Comparison of ENCODE assay signal across 8 cellular contexts in genomic region chr14:103910262-103910935, GRCh38. TPM values are rescaled to one million over a fixed set of nuclear protein-coding genes. Genes with fewer than 3 reads are reported as not detected.
DNase-seq lines count a peak whose midpoint lies in the region; ATAC-seq and TF ChIP-seq lines count a peak whose summit lies in the region.

No MANE protein-coding gene starts in this region.

- TF ChIP-seq CTCF in coronary artery (IDR thresholded peaks at IDR 0.05): peak; percentile 52

- no peaks in the 10 kb centered on the region for H3K9me3 Mint-ChIP-seq in activated CD4-positive, alpha-beta T cell treated with anti-CD3 and anti-CD28 coated beads, Interleukin-2, amount 10 ng/mL, durations not matched to agents 24 days and 14 days

- H3K4me3 Mint-ChIP-seq in activated CD4-positive, alpha-beta T cell treated with anti-CD3 and anti-CD28 coated beads, Interleukin-2, amount 10 ng/mL, durations not matched to agents 24 days and 14 days: peak overlapping the region; percentile 75

- H3K4me1 ChIP-seq in BLaER1 (peaks cover 30% of the 10 kb centered on the region), HAP-1 (no peaks in the 10 kb centered on the region)

- H3K4me1 Mint-ChIP-seq in activated CD4-positive, alpha-beta T cell treated with anti-CD3 and anti-CD28 coated beads, Interleukin-2, amount 10 ng/mL, durations not matched to agents 24 days and 14 days: peaks cover 11% of the 10 kb centered on the region

- H3K4me3 ChIP-seq in BLaER1: no peak overlapping the region
- no peak overlapping the region for H3K4me3 ChIP-seq in HAP-1
- H3K4me3 ChIP-seq in coronary artery: peak overlapping the region; percentile 28

- peak overlapping the region; percentile 35 for H3K27ac Mint-ChIP-seq in activated CD4-positive, alpha-beta T cell treated with anti-CD3 and anti-CD28 coated beads, Interleukin-2, amount 10 ng/mL, durations not matched to agents 24 days and 14 days

- H3K27me3 Mint-ChIP-seq in activated CD4-positive, alpha-beta T cell treated with anti-CD3 and anti-CD28 coated beads, Interleukin-2, amount 10 ng/mL, durations not matched to agents 24 days and 14 days: peaks cover 2% of the 10 kb centered on the region

- no peak for ATAC-seq in GM21576 (IDR thresholded peaks at IDR 0.05; ENCODE audit: unreplicated experiment)

- H3K9me3 ChIP-seq in BLaER1: no peaks in the 10 kb centered on the region
- no peaks in the 10 kb centered on the region for H3K9me3 ChIP-seq in HAP-1

- H3K9ac ChIP-seq in BLaER1: peak overlapping the region; percentile 56; the same call in 1 of the 2 replicates

- H3K27me3 ChIP-seq in BLaER1 (no peaks in the 10 kb centered on the region), HAP-1 (ENCODE audit: low read depth) (no peaks in the 10 kb centered on the region)

- peak overlapping the region; percentile 49 for H3K27ac ChIP-seq in BLaER1
- peak overlapping the region in 1 of 2 donors; percentile 2 for H3K27ac ChIP-seq in coronary artery

- H3K4me2 ChIP-seq in BLaER1: peak overlapping the region; percentile 79

- intact Hi-C loops in activated CD4-positive, alpha-beta T cell treated with anti-CD3 and anti-CD28 coated beads, Interleukin-2, amount 10 ng/mL, durations not matched to agents 24 days and 14 days (cut with micrococcal nuclease): loop anchor here (1.0 kb wide), 1 partner anchor 102 kb away; no protein-coding TSS in a partner anchor

- peaks cover 19% of the 10 kb centered on the region for H3K36me3 Mint-ChIP-seq in activated CD4-positive, alpha-beta T cell treated with anti-CD3 and anti-CD28 coated beads, Interleukin-2, amount 10 ng/mL, durations not matched to agents 24 days and 14 days (ENCODE audit: low read depth)

- in situ Hi-C loops in HAP-1 (cut with MboI; ENCODE audit: low sequenced_read_pairs): loop anchor here (5.0 kb wide), 1 partner anchor 103 kb away; no protein-coding TSS in a partner anchor

- DNase-seq in HAP-1 (ENCODE audit: low spot score in 2 of 2) (peak; percentile 73 to 89), NCI-H226 (peak; percentile 87), coronary artery (ENCODE audit: low spot score) (no peak), left kidney (ENCODE audit: low read depth, low spot score) (peak; percentile 96)
- DNase-seq in activated CD4-positive, alpha-beta T cell treated with anti-CD3 and anti-CD28 coated beads, Interleukin-2, amount 10 ng/mL, durations not matched to agents 24 days and 14 days: peak; percentile 91
- DNase-seq in stimulated activated CD4-positive, alpha-beta T cell treated with anti-CD3 and anti-CD28 coated beads, Interleukin-2, amount 100 ng/mL, for 48 hours: peak; percentile 69 to 72

- H4K20me1 ChIP-seq in BLaER1: peaks cover 40% of the 10 kb centered on the region

- peaks cover 48% of the 10 kb centered on the region for H3K36me3 ChIP-seq in BLaER1
- H3K36me3 ChIP-seq in HAP-1 (replicated peaks): peaks cover 32% of the 10 kb centered on the region

RNA-seq across cellular contexts. Expression of gene TDRD9, which starts 17.9 kb away (rescaled TPM):
- 0.12 and 0.19 TPM in 2 replicates for total RNA-seq in activated CD4-positive, alpha-beta T cell treated with anti-CD3 and anti-CD28 coated beads, Interleukin-2, amount 10 ng/mL, durations not matched to agents 24 days and 14 days

RNA-seq across cellular contexts. Expression of gene RD3L, which starts 31.9 kb away (rescaled TPM):
- total RNA-seq in activated CD4-positive, alpha-beta T cell treated with anti-CD3 and anti-CD28 coated beads, Interleukin-2, amount 10 ng/mL, durations not matched to agents 24 days and 14 days: not detected in 2 replicates
